Comparison of ENCODE assay signal across 21 cellular contexts in the genomic region with DNA sequence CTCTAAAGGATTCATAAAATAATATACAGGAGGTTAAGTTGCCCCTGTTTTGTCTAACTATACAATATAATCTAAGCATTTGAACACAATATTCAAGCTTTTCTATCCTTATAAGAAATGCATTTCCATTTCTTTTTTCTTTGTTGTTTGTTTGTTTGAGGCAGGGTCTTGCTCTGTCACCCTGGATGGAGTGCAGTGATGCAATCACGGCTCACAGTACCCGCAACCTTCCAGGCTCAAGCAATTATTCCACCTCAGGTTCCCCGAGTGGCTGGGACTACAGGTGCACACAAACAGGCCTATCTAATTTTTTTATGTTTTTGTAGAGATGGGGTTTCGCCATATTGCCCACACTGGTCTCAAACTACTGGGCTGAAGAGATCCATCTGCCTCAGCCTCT.
DNase-seq lines count a peak whose midpoint lies in the region; ATAC-seq and TF ChIP-seq lines count a peak whose summit lies in the region.
"Had no signal": no experiment of that assay in that cellular context is flagged by ENCODE, and none has a peak within 500 bp of the region (broad histone marks: within the 10 kb centered on the region; RNA-seq: fewer than 3 reads in every experiment).

No MANE protein-coding gene starts in this region.

- DNase-seq in cardiac muscle cell (ENCODE audit: low read depth in 1 of 2, low spot score in 1 of 2): no peak
- no peak for DNase-seq in Right ventricle myocardium inferior (ENCODE audit: missing footprints)
- DNase-seq in IMR-90: no peak
- peak; percentile 22 for DNase-seq in mesendoderm
- DNase-seq in trophoblast cell: no peak
- no peak for DNase-seq in SJCRH30
- no peak for DNase-seq in activated CD4-positive, alpha-beta memory T cell treated with anti-CD3 and anti-CD28 coated beads for 36 hours
- DNase-seq in DMS 273 treated with DMSO at 0.1 percent for 48 hours (lab: John Stamatoyannopoulos, UW): no peak
- DNase-seq: CD4-positive, CD25-positive, alpha-beta regulatory T cell; CD8-positive, alpha-beta T cell; DMS79; EL; GDM1; GM23248; HFFc6 had no signal

- H4K20me1 ChIP-seq in IMR-90 (ENCODE audit: insufficient read depth, low read length): no peaks in the 10 kb centered on the region
- H4K20me1 ChIP-seq: BLaER1 had no signal

- TF ChIP-seq POLR2A in IMR-90 (IDR thresholded peaks at IDR 0.05; ENCODE audit: low read depth, low read length): no peak

- H3K56ac ChIP-seq in IMR-90 (ENCODE audit: extremely low read depth, insufficient read depth, low read length) (no peak overlapping the region), mesendoderm (ENCODE audit: low read length) (no peak overlapping the region)

- no peaks in the 10 kb centered on the region for H3K36me3 Mint-ChIP-seq in activated CD4-positive, alpha-beta memory T cell treated with anti-CD3 and anti-CD28 coated beads for 36 hours
- H3K36me3 Mint-ChIP-seq: CD4-positive, CD25-positive, alpha-beta regulatory T cell; CD8-positive, alpha-beta T cell had no signal

- H2BK5ac ChIP-seq in IMR-90 (ENCODE audit: low read depth, low read length, poor library complexity, severe bottlenecking): no peak overlapping the region
- no peak overlapping the region for H2BK5ac ChIP-seq in mesendoderm (ENCODE audit: low read length)
- H2BK5ac ChIP-seq in trophoblast cell (ENCODE audit: low read depth, low read length, poor library complexity): no peak overlapping the region

- no peak overlapping the region for H3K9ac ChIP-seq in IMR-90 (ENCODE audit: low read depth, low read length)
- H3K9ac ChIP-seq in mesendoderm (ENCODE audit: low read length): no peak overlapping the region
- no peak overlapping the region for H3K9ac ChIP-seq in trophoblast cell (ENCODE audit: low read length)
- H3K9ac ChIP-seq: BLaER1, GM23248 had no signal

- no peak overlapping the region for H3K4me3 Mint-ChIP-seq in activated CD4-positive, alpha-beta memory T cell treated with anti-CD3 and anti-CD28 coated beads for 36 hours
- H3K4me3 Mint-ChIP-seq: B cell; CD4-positive, CD25-positive, alpha-beta regulatory T cell; CD8-positive, alpha-beta T cell; HFFc6 had no signal

- H4K91ac ChIP-seq in IMR-90 (ENCODE audit: insufficient read depth, low read depth, low read length): no peak overlapping the region
- no peak overlapping the region for H4K91ac ChIP-seq in trophoblast cell (ENCODE audit: low read depth, low read length)

- no peak overlapping the region for H2AK9ac ChIP-seq in IMR-90 (replicated peaks; ENCODE audit: low read depth, low read length, poor library complexity)

- no peak overlapping the region for H3K4me3 ChIP-seq in cardiac muscle cell
- H3K4me3 ChIP-seq in IMR-90 (ENCODE audit: insufficient read depth, low read depth, low read length): no peak overlapping the region
- H3K4me3 ChIP-seq in mesendoderm (ENCODE audit: low read length): no peak overlapping the region
- no peak overlapping the region for H3K4me3 ChIP-seq in trophoblast cell (ENCODE audit: low read depth, low read length)
- H3K4me3 ChIP-seq in SJCRH30: no peak overlapping the region
- H3K4me3 ChIP-seq: BLaER1, GM12878, GM23248, HAP-1 had no signal

- in situ Hi-C loops in IMR-90 (cut with MboI; ENCODE audit: low sequenced_read_pairs): no loop called here

- H3K27ac ChIP-seq in cardiac muscle cell (peak overlapping the region; percentile 67), IMR-90 (ENCODE audit: insufficient read depth, low read length) (no peak overlapping the region), mesendoderm (ENCODE audit: low read depth, low read length) (peak overlapping the region; percentile 55), trophoblast cell (ENCODE audit: low read depth, low read length) (peak overlapping the region; percentile 8), SJCRH30 (no peak overlapping the region)
- H3K27ac ChIP-seq: 22Rv1, BLaER1, C4-2B, GM23248 had no signal

- H2BK20ac ChIP-seq in IMR-90 (ENCODE audit: low read depth, low read length): no peak overlapping the region

- H3K9me3 ChIP-seq in cardiac muscle cell (ENCODE audit: low read depth) (peaks cover 3% of the 10 kb centered on the region), IMR-90 (ENCODE audit: control insufficient read depth, insufficient read depth, low read length) (no peaks in the 10 kb centered on the region), trophoblast cell (ENCODE audit: insufficient read depth, low read depth, low read length) (no peaks in the 10 kb centered on the region), SJCRH30 (replicated peaks) (0 out of 2 replicates have a peak, but pooled peaks cover 4% of the 10 kb centered on the region)
- H3K9me3 ChIP-seq: BLaER1, HAP-1 had no signal

- no peak overlapping the region for H4K5ac ChIP-seq in IMR-90 (ENCODE audit: low read depth, low read length)
- H4K5ac ChIP-seq in mesendoderm (ENCODE audit: low read length): no peak overlapping the region

- H2BK120ac ChIP-seq in IMR-90 (ENCODE audit: low read depth, low read length) (no peak overlapping the region), mesendoderm (ENCODE audit: low read depth, low read length) (peak overlapping the region; percentile 100), trophoblast cell (ENCODE audit: insufficient read depth, low read length, poor library complexity) (no peak overlapping the region)

- ATAC-seq in Right ventricle myocardium inferior (no peak), IMR-90 (ENCODE audit: low read depth) (no peak)
- ATAC-seq: CD8-positive, alpha-beta T cell; GM12878 had no signal

- no peak overlapping the region for H3K27ac Mint-ChIP-seq in activated CD4-positive, alpha-beta memory T cell treated with anti-CD3 and anti-CD28 coated beads for 36 hours
- H3K27ac Mint-ChIP-seq: B cell; CD4-positive, CD25-positive, alpha-beta regulatory T cell; CD8-positive, alpha-beta T cell; HFFc6 had no signal

- H3K27me3 ChIP-seq in cardiac muscle cell: no peaks in the 10 kb centered on the region
- no peaks in the 10 kb centered on the region for H3K27me3 ChIP-seq in IMR-90 (ENCODE audit: control insufficient read depth, insufficient read depth, low read length)
- H3K27me3 ChIP-seq in mesendoderm (ENCODE audit: insufficient read depth, low read length, poor library complexity): no peaks in the 10 kb centered on the region
- no peaks in the 10 kb centered on the region for H3K27me3 ChIP-seq in trophoblast cell (ENCODE audit: insufficient read depth, low read length)
- no peaks in the 10 kb centered on the region for H3K27me3 ChIP-seq in SJCRH30
- H3K27me3 ChIP-seq: BLaER1 had no signal

- no peak overlapping the region for H4K12ac ChIP-seq in trophoblast cell (ENCODE audit: low read depth, low read length)

- H3K4me2 ChIP-seq in IMR-90 (ENCODE audit: low read depth, low read length): no peak overlapping the region
- H3K4me2 ChIP-seq in mesendoderm (ENCODE audit: low read length): no peak overlapping the region
- H3K4me2 ChIP-seq in trophoblast cell (ENCODE audit: low read length): no peak overlapping the region
- H3K4me2 ChIP-seq: BLaER1 had no signal

- no peaks in the 10 kb centered on the region for H3K36me3 ChIP-seq in cardiac muscle cell
- H3K36me3 ChIP-seq in IMR-90 (ENCODE audit: control insufficient read depth, insufficient read depth, low read length): no peaks in the 10 kb centered on the region
- H3K36me3 ChIP-seq in mesendoderm (ENCODE audit: control insufficient read depth, insufficient read depth, low read length): no peaks in the 10 kb centered on the region
- no peaks in the 10 kb centered on the region for H3K36me3 ChIP-seq in trophoblast cell (ENCODE audit: control insufficient read depth in 1 of 2, insufficient read depth in 2 of 2, low read length in 2 of 2)
- no peaks in the 10 kb centered on the region for H3K36me3 ChIP-seq in SJCRH30
- H3K36me3 ChIP-seq: BLaER1, HAP-1 had no signal

- H2AFZ ChIP-seq in IMR-90 (replicated peaks; ENCODE audit: low read length, poor library complexity) (no peak overlapping the region), trophoblast cell (ENCODE audit: insufficient read depth, low read length, poor library complexity) (no peak overlapping the region)
- H2AFZ ChIP-seq: GM23248 had no signal

- no peak overlapping the region for H3K14ac ChIP-seq in IMR-90 (replicated peaks; ENCODE audit: low read depth, low read length)
- no peak overlapping the region for H3K14ac ChIP-seq in trophoblast cell (ENCODE audit: low read length)

- peaks cover 7% of the 10 kb centered on the region for H3K9me3 Mint-ChIP-seq in activated CD4-positive, alpha-beta memory T cell treated with anti-CD3 and anti-CD28 coated beads for 36 hours

- no peak for TF ChIP-seq CTCF in cardiac muscle cell (IDR thresholded peaks at IDR 0.05; ENCODE audit: low read depth, low read length)
- no peak for TF ChIP-seq CTCF in IMR-90 (conservative IDR thresholded peaks at IDR 0.05; ENCODE audit: low read depth, low read length)

- H3K79me2 ChIP-seq in mesendoderm (ENCODE audit: control insufficient read depth, insufficient read depth, low read length) (no peaks in the 10 kb centered on the region), trophoblast cell (ENCODE audit: control insufficient read depth, insufficient read depth, low read length, poor library complexity) (no peaks in the 10 kb centered on the region)

- WGBS in IMR-90 (ENCODE audit: extremely low coverage in 2 of 2, insufficient read length in 1 of 2), 2 experiments: no CpG with 5 or more reads among the region's 4 CpGs
- WGBS in mesendoderm (ENCODE audit: extremely low coverage, insufficient coverage, low lambda C conversion rate): no CpG with 5 or more reads among the region's 4 CpGs
- WGBS in trophoblast cell (ENCODE audit: extremely low coverage, insufficient coverage, insufficient read length): no CpG with 5 or more reads among the region's 4 CpGs

- intact Hi-C loops in Right ventricle myocardium inferior (cut with DNase I) (no loop called here), IMR-90 (cut with micrococcal nuclease) (no loop called here)
- intact Hi-C loops in activated CD4-positive, alpha-beta memory T cell treated with anti-CD3 and anti-CD28 coated beads for 36 hours (cut with micrococcal nuclease): no loop called here

- no peak overlapping the region for H2BK12ac ChIP-seq in trophoblast cell (ENCODE audit: low read length)

- H3K9me1 ChIP-seq in IMR-90 (ENCODE audit: insufficient read depth, low read length): no peaks in the 10 kb centered on the region

- no peak overlapping the region for H3K23ac ChIP-seq in IMR-90 (ENCODE audit: low read depth, low read length)
- no peak overlapping the region for H3K23ac ChIP-seq in mesendoderm (ENCODE audit: low read length)
- H3K23ac ChIP-seq in trophoblast cell (ENCODE audit: low read length): no peak overlapping the region

- BruUV-seq in IMR-90 (replicated peaks; lab: Mats Ljungman, UMichigan): no TSS peak

- H3K79me1 ChIP-seq in IMR-90 (ENCODE audit: low read depth in 1 of 2, low read length in 2 of 2) (no peaks in the 10 kb centered on the region), mesendoderm (ENCODE audit: low read length) (no peaks in the 10 kb centered on the region), trophoblast cell (ENCODE audit: low read length) (no peaks in the 10 kb centered on the region)

- CTCF ChIA-PET in IMR-90 (lab: Yijun Ruan, JAX): no interaction called here
- CTCF ChIA-PET in activated CD4-positive, alpha-beta memory T cell treated with anti-CD3 and anti-CD28 coated beads for 36 hours (lab: Charles Lee): no interaction called here

- POLR2A ChIA-PET in IMR-90 (lab: Charles Lee; ENCODE audit: unreplicated experiment): no interaction called here
- POLR2A ChIA-PET in activated CD4-positive, alpha-beta memory T cell treated with anti-CD3 and anti-CD28 coated beads for 36 hours (lab: Charles Lee): no interaction called here

- H3K27me3 Mint-ChIP-seq in activated CD4-positive, alpha-beta memory T cell treated with anti-CD3 and anti-CD28 coated beads for 36 hours: no peaks in the 10 kb centered on the region
- H3K27me3 Mint-ChIP-seq: B cell; CD4-positive, CD25-positive, alpha-beta regulatory T cell had no signal

- H3K4me1 ChIP-seq in cardiac muscle cell (ENCODE audit: low read depth): peaks cover 3% of the 10 kb centered on the region
- no peaks in the 10 kb centered on the region for H3K4me1 ChIP-seq in IMR-90 (ENCODE audit: control insufficient read depth, insufficient read depth, low read length)
- H3K4me1 ChIP-seq in mesendoderm (ENCODE audit: control insufficient read depth, low read depth, low read length): no peaks in the 10 kb centered on the region
- H3K4me1 ChIP-seq in trophoblast cell (ENCODE audit: control insufficient read depth in 1 of 2, insufficient read depth in 2 of 2, low read length in 2 of 2): peaks cover 3 to 4% of the 10 kb centered on the region in 2 experiments
- H3K4me1 ChIP-seq in SJCRH30: no peaks in the 10 kb centered on the region
- H3K4me1 ChIP-seq: BLaER1 had no signal

- H4K8ac ChIP-seq in IMR-90 (ENCODE audit: low read depth in 2 of 2, low read length in 2 of 2): no peak overlapping the region
- no peak overlapping the region for H4K8ac ChIP-seq in mesendoderm (ENCODE audit: low read depth, low read length)
- no peak overlapping the region for H4K8ac ChIP-seq in trophoblast cell (ENCODE audit: low read depth, low read length)

- no peak overlapping the region for H2BK15ac ChIP-seq in IMR-90 (ENCODE audit: low read depth, low read length)
- H2BK15ac ChIP-seq in mesendoderm (replicated peaks; ENCODE audit: low read depth): no peak overlapping the region

- dilution Hi-C loops in IMR-90 (cut with HindIII; ENCODE audit: low sequenced_read_pairs, unreplicated experiment): no loop called here

- no peak for TF ChIP-seq RAD21 in IMR-90 (IDR thresholded peaks at IDR 0.05; ENCODE audit: low read length)

- no peak overlapping the region for H3K18ac ChIP-seq in IMR-90 (ENCODE audit: low read depth, low read length)
- peak overlapping the region; percentile 28 for H3K18ac ChIP-seq in mesendoderm (ENCODE audit: low read length)
- H3K18ac ChIP-seq in trophoblast cell (ENCODE audit: low read length): no peak overlapping the region

- H3K4ac ChIP-seq in IMR-90 (ENCODE audit: low read depth, low read length) (no peak overlapping the region), mesendoderm (ENCODE audit: low read depth, low read length) (peak overlapping the region; percentile 70), trophoblast cell (ENCODE audit: low read depth, low read length) (no peak overlapping the region)

- H3K4me1 Mint-ChIP-seq in activated CD4-positive, alpha-beta memory T cell treated with anti-CD3 and anti-CD28 coated beads for 36 hours (ENCODE audit: low read depth): no peaks in the 10 kb centered on the region
- H3K4me1 Mint-ChIP-seq: B cell; CD4-positive, CD25-positive, alpha-beta regulatory T cell had no signal

- H2AK5ac ChIP-seq in IMR-90 (ENCODE audit: low read depth, low read length): no peak overlapping the region
- H2AK5ac ChIP-seq in mesendoderm (ENCODE audit: low read length): no peak overlapping the region
- H2AK5ac ChIP-seq in trophoblast cell (ENCODE audit: low read length): no peak overlapping the region

Comparison
In these comparisons a context has a peak if more than half of its experiments do, and no peak if none do; other contexts are left out.
1. H3K27ac ChIP-seq: peak in cardiac muscle cell (single experiment), mesendoderm (single experiment) and trophoblast cell (single experiment); none in IMR-90 (single experiment) and SJCRH30 (single experiment).